In the genomic region with DNA sequence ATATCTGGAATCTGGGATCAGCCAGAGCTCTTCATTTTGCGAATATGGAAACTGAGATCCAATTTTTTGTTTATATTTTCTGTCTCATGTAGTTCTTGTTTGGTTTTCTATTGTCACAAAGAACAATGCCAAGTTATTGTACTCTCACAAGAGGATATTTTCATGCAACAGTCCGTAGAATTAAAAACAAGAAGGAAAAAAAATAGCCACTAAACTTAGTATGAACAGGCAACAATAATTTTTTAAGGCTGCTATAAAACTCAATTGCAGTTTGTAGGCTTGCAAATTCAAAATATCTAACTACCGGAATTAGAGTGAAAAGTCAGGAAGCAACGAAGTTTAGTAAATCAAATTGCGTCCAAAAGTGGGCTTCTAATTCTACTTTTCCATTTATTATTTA, we compare ENCODE assay signal across 14 cellular contexts. TPM values are rescaled to one million over a fixed set of nuclear protein-coding genes. Genes with fewer than 3 reads are reported as not detected.
DNase-seq lines count a peak whose midpoint lies in the region; ATAC-seq and TF ChIP-seq lines count a peak whose summit lies in the region.
"Had no signal": no experiment of that assay in that cellular context is flagged by ENCODE, and none has a peak within 500 bp of the region (broad histone marks: within the 10 kb centered on the region; RNA-seq: fewer than 3 reads in every experiment).

No MANE protein-coding gene starts in this region.

- POLR2A ChIA-PET in MCF 10A (lab: Yijun Ruan, JAX): interaction anchor here (0.6 to 3.8 kb wide), 13 partner anchors 12 to 322 kb away, joined by 3 to 28 read pairs (median 4); no protein-coding TSS in a partner anchor

- CTCF ChIA-PET in MCF 10A (lab: Yijun Ruan, JAX): interaction anchor here (0.7 to 2.5 kb wide), 4 partner anchors 13 to 914 kb away, joined by 3 to 10 read pairs (median 5); no protein-coding TSS in a partner anchor

- BruUV-seq in MCF 10A (replicated peaks; lab: Mats Ljungman, UMichigan): no TSS peak

- H3K9me3 Mint-ChIP-seq in MCF 10A (ENCODE audit: unreplicated experiment) (no peaks in the 10 kb centered on the region), brain (peaks cover 0 to 5% (median 0%) of the 10 kb centered on the region in 5 experiments)
- no peaks in the 10 kb centered on the region for H3K9me3 Mint-ChIP-seq in stimulated activated effector memory CD8-positive, alpha-beta T cell treated with anti-CD3 and anti-CD28 coated beads, Interleukin-12 subunit alpha, Interleukin-12 subunit beta, amount 100 ng/mL, for 72 hours
- H3K9me3 Mint-ChIP-seq: activated T-helper 2 cell treated with anti-CD3 and anti-CD28 coated beads, Interferon-gamma antibody, Interleukin-2, Interleukin-4, amounts not matched to agents 10 μg/mL and 5 μg/mL and 100 μg/mL, durations not matched to agents 14 hours and 24 hours and 36 hours had no signal

- peak overlapping the region; percentile 72 for H3K4me3 Mint-ChIP-seq in MCF 10A (ENCODE audit: unreplicated experiment)
- peak overlapping the region; percentile 15 to 87 (median 79) for H3K4me3 Mint-ChIP-seq in brain
- H3K4me3 Mint-ChIP-seq in stimulated activated effector memory CD8-positive, alpha-beta T cell treated with anti-CD3 and anti-CD28 coated beads, Interleukin-12 subunit alpha, Interleukin-12 subunit beta, amount 100 ng/mL, for 72 hours: peak overlapping the region; percentile 41

- H3K27me3 Mint-ChIP-seq in MCF 10A (ENCODE audit: insufficient read depth, unreplicated experiment) (no peaks in the 10 kb centered on the region), brain (peaks cover 56% of the 10 kb centered on the region)

- 41% methylated on average over 5 of the region's 5 CpGs for WGBS in right cardiac atrium

- TF ChIP-seq CTCF in MCF 10A (IDR thresholded peaks at IDR 0.05; ENCODE audit: unreplicated experiment): no peak
- TF ChIP-seq CTCF in breast epithelium (IDR thresholded peaks at IDR 0.05): no peak
- no peak for TF ChIP-seq CTCF in brain (conservative IDR thresholded peaks at IDR 0.05)

- no peak for DNase-seq in MCF 10A (ENCODE audit: unreplicated experiment)
- DNase-seq in breast epithelium (ENCODE audit: low spot score in 2 of 2): no peak
- no peak for DNase-seq in right cardiac atrium
- no peak for DNase-seq in stimulated activated effector memory CD8-positive, alpha-beta T cell treated with anti-CD3 and anti-CD28 coated beads, Interleukin-12 subunit alpha, Interleukin-12 subunit beta, amount 100 ng/mL, for 72 hours (ENCODE audit: low spot score in 2 of 2)
- no peak for DNase-seq in anterior cingulate cortex (lab: John Stamatoyannopoulos, UW)
- no peak for DNase-seq in stimulated activated naive CD4-positive, alpha-beta T cell treated with Interleukin-2 at 50 U/mL for 16 hours (lab: John Stamatoyannopoulos, UW)
- DNase-seq: activated CD4-positive, alpha-beta T cell treated with anti-CD3 and anti-CD28 coated beads, Interleukin-2, amount 50 U/mL, for 48 hours; stimulated activated CD4-positive, alpha-beta T cell treated with anti-CD3 and anti-CD28 coated beads, Interleukin-12 subunit alpha, Interleukin-12 subunit beta, amount 100 ng/mL, for 4 hours; T1000; upper lobe of left lung had no signal

- H3K27ac Mint-ChIP-seq in MCF 10A (ENCODE audit: low read depth, unreplicated experiment) (peak overlapping the region; percentile 69), brain (peak overlapping the region in 1 of 5 experiments; percentile 80)
- H3K27ac Mint-ChIP-seq in stimulated activated effector memory CD8-positive, alpha-beta T cell treated with anti-CD3 and anti-CD28 coated beads, Interleukin-12 subunit alpha, Interleukin-12 subunit beta, amount 100 ng/mL, for 72 hours: no peak overlapping the region
- H3K27ac Mint-ChIP-seq: activated T-helper 2 cell treated with anti-CD3 and anti-CD28 coated beads, Interferon-gamma antibody, Interleukin-2, Interleukin-4, amounts not matched to agents 10 μg/mL and 5 μg/mL and 100 μg/mL, durations not matched to agents 14 hours and 24 hours and 36 hours had no signal

- intact Hi-C loops in MCF 10A (cut with micrococcal nuclease) (loop anchor here (5.0 kb wide), 1 partner anchor 41 kb away; a partner anchor contains a TSS), breast epithelium (cut with DNase I; ENCODE audit: low total_unique reads) (no loop called here), right cardiac atrium (cut with DNase I) (no loop called here)

- H3K36me3 Mint-ChIP-seq in MCF 10A (ENCODE audit: insufficient read depth, unreplicated experiment): no peaks in the 10 kb centered on the region
- H3K36me3 Mint-ChIP-seq in brain: no peaks in the 10 kb centered on the region
- no peaks in the 10 kb centered on the region for H3K36me3 Mint-ChIP-seq in stimulated activated effector memory CD8-positive, alpha-beta T cell treated with anti-CD3 and anti-CD28 coated beads, Interleukin-12 subunit alpha, Interleukin-12 subunit beta, amount 100 ng/mL, for 72 hours

- H3K4me1 Mint-ChIP-seq in MCF 10A (ENCODE audit: insufficient read depth, unreplicated experiment) (peaks cover 16% of the 10 kb centered on the region), brain (peaks cover 16% of the 10 kb centered on the region)
- H3K4me1 Mint-ChIP-seq in stimulated activated effector memory CD8-positive, alpha-beta T cell treated with anti-CD3 and anti-CD28 coated beads, Interleukin-12 subunit alpha, Interleukin-12 subunit beta, amount 100 ng/mL, for 72 hours: peaks cover 6% of the 10 kb centered on the region

- H3K4me3 ChIP-seq in breast epithelium (no peak overlapping the region), right cardiac atrium (ENCODE audit: low read length) (peak overlapping the region; percentile 63)

- H3K4me1 ChIP-seq in breast epithelium: no peaks in the 10 kb centered on the region
- peaks cover 2% of the 10 kb centered on the region for H3K4me1 ChIP-seq in right cardiac atrium (ENCODE audit: control insufficient read depth, insufficient read depth, low read length)

- peaks cover 0 to 20% of the 10 kb centered on the region in 2 donors for H3K27me3 ChIP-seq in breast epithelium
- H3K27me3 ChIP-seq in right cardiac atrium (ENCODE audit: control insufficient read depth, insufficient read depth): no peaks in the 10 kb centered on the region

- no peak for ATAC-seq in right cardiac atrium
- ATAC-seq in stimulated activated effector memory CD8-positive, alpha-beta T cell treated with anti-CD3 and anti-CD28 coated beads, Interleukin-12 subunit alpha, Interleukin-12 subunit beta, amount 100 ng/mL, for 72 hours: no peak
- no peak for ATAC-seq in HG03565 (IDR thresholded peaks at IDR 0.05; ENCODE audit: unreplicated experiment)
- ATAC-seq: esophagus mucosa had no signal

- no peaks in the 10 kb centered on the region for H3K9me3 ChIP-seq in breast epithelium
- no peaks in the 10 kb centered on the region for H3K9me3 ChIP-seq in right cardiac atrium (ENCODE audit: control insufficient read depth, low read length)
- H3K9me3 ChIP-seq: upper lobe of left lung had no signal

- TF ChIP-seq POLR2A in breast epithelium (IDR thresholded peaks at IDR 0.05): no peak

- no peaks in the 10 kb centered on the region for H3K36me3 ChIP-seq in breast epithelium
- H3K36me3 ChIP-seq: upper lobe of left lung had no signal

- H3K27ac ChIP-seq in breast epithelium: no peak overlapping the region
- H3K27ac ChIP-seq in right cardiac atrium (ENCODE audit: low read length): no peak overlapping the region

RNA-seq across cellular contexts. Expression of a gene that starts 1.2 kb away (rescaled TPM):
- 7.3 and 7.9 TPM in 2 replicates for total RNA-seq in MCF 10A (2022)
- under 1 TPM in 1 of 3 donors, not detected in 2; 0.98 TPM for total RNA-seq in breast epithelium
- polyA plus RNA-seq in brain (ENCODE audit: insufficient read depth, low read depth, low replicate concordance): 8.0 TPM
- 10 to 100 TPM; 31.6 to 48.3 (median 41.3) TPM for total RNA-seq in right cardiac atrium
- polyA plus RNA-seq in right cardiac atrium: 53.2 TPM
- total RNA-seq: activated T-helper 2 cell treated with anti-CD3 and anti-CD28 coated beads, Interferon-gamma antibody, Interleukin-2, Interleukin-4, amounts not matched to agents 10 μg/mL and 5 μg/mL and 100 μg/mL, durations not matched to agents 14 hours and 24 hours and 36 hours; esophagus mucosa had no signal
